25 cellular contexts compared by ENCODE assay signal in the genomic region with DNA sequence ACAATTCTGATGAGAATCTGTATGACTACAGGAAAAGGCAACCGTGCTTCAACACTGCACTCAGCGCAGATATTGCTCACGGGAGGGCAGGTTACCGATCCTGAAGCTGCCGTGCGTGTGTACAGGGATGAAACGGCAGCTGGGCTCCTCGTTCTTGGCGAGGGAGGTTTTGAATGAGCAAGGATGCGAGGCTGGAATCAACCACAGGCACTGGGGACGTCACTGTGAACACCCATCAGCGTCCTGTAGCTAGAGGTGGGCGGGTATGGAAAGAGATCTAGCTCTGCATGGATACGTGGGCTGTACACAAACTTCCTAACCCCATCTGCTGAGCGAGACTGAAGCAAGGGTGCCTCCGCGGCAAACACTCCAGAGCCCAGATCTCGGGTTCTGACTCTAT.
A peak's percentile ranks its signal among the peaks of the same experiment; 100 is the strongest.
DNase-seq lines count a peak whose midpoint lies in the region; ATAC-seq, FAIRE-seq and TF ChIP-seq lines count a peak whose summit lies in the region.
"Had no signal": no experiment of that assay in that cellular context is flagged by ENCODE, and none has a peak within 500 bp of the region (broad histone marks: within the 10 kb centered on the region; RNA-seq: fewer than 3 reads in every experiment).

No MANE protein-coding gene starts in this region.

- DNase-seq in right lobe of liver (peak in 2 of 3 donors; percentile 2 to 23), HepG2 (ENCODE audit: low spot score) (no peak), islet precursor cell (peak; percentile 32), posterior vena cava (ENCODE audit: low spot score) (peak; percentile 76), Kasumi-1 (lab: John Stamatoyannopoulos, UW) (no peak)
- DNase-seq in activated T-cell treated with anti-CD3 and anti-CD28 coated beads, Interleukin-2, amount 50 U/mL, for 24 hours: no peak
- DNase-seq: activated CD4-positive, alpha-beta T cell treated with anti-CD3 and anti-CD28 coated beads for 4 hours; activated CD8-positive, alpha-beta memory T cell treated with anti-CD3 and anti-CD28 coated beads for 24 hours; activated naive CD4-positive, alpha-beta T cell treated with anti-CD3 and anti-CD28 coated beads, Interleukin-2, amount 50 U/mL, for 16 hours; activated T-cell treated with anti-CD3 and anti-CD28 coated beads, Interleukin-2, amount 50 U/mL, for 72 hours; COR-L47; DMS79; naive thymus-derived CD4-positive, alpha-beta T cell; NCI-H1092 treated with DMSO at 0.1 percent for 48 hours; NCI-H2081; NCI-H345; NCI-H774 had no signal

- in situ Hi-C loops in HepG2 (cut with HindIII; ENCODE audit: extremely low pct_ligation_motif_present, low pct_unique_long_range_greater_than_20kb): no loop called here

- H3K27me3 ChIP-seq in right lobe of liver (no peaks in the 10 kb centered on the region), HepG2 (ENCODE audit: control insufficient read depth in 1 of 2, insufficient read depth in 2 of 2, low read length in 2 of 2) (peaks cover 3 to 71% of the 10 kb centered on the region in 2 experiments; a peak in 4 of 5 replicates)
- H3K27me3 ChIP-seq: pancreas, upper lobe of left lung had no signal

- no TSS peak for BruUV-seq in HepG2 (replicated peaks; lab: Mats Ljungman, UMichigan)

- H3K4me2 ChIP-seq in HepG2 (ENCODE audit: low read depth, low read length): no peak overlapping the region

- intact Hi-C loops in right lobe of liver (cut with DNase I) (no loop called here), HepG2 (cut with micrococcal nuclease; ENCODE audit: unreplicated experiment) (no loop called here), posterior vena cava (cut with DNase I) (no loop called here)

- no peaks in the 10 kb centered on the region for H3K79me2 ChIP-seq in HepG2 (ENCODE audit: insufficient read depth, low read length)

- no peak overlapping the region for H3K4me3 ChIP-seq in right lobe of liver
- H3K4me3 ChIP-seq in HepG2 (replicated peaks in 1 of 3; ENCODE audit: insufficient read depth in 1 of 3, low read depth in 2 of 3, low read length in 3 of 3): no peak overlapping the region
- H3K4me3 ChIP-seq: pancreas, upper lobe of left lung had no signal

- TF ChIP-seq EP300 in HepG2 (IDR thresholded peaks at IDR 0.05; ENCODE audit: low read depth in 2 of 2, low read length in 2 of 2) (no peak), HepG2 (CRISPR knock-in tag; IDR thresholded peaks at IDR 0.05; ENCODE audit: borderline replicate concordance) (no peak)

- POLR2A ChIA-PET in HepG2 (lab: Yijun Ruan, JAX): no interaction called here

- H3K27ac ChIP-seq in right lobe of liver (no peak overlapping the region), HepG2 (ENCODE audit: extremely low read length, insufficient read depth, low read length) (no peak overlapping the region)
- H3K27ac ChIP-seq: pancreas, RWPE1, upper lobe of left lung had no signal

- ATAC-seq in right lobe of liver: no peak
- no peak for ATAC-seq in HepG2
- ATAC-seq in GM18868 (IDR thresholded peaks at IDR 0.05; ENCODE audit: unreplicated experiment): no peak
- ATAC-seq in HG02970 (IDR thresholded peaks at IDR 0.05; ENCODE audit: low FRiP score, unreplicated experiment): no peak
- ATAC-seq: activated T-cell treated with anti-CD3 and anti-CD28 coated beads, Interleukin-2, amount 50 U/mL, for 72 hours; left colon; naive thymus-derived CD4-positive, alpha-beta T cell; pancreas had no signal

- H3K4me3 Mint-ChIP-seq in activated T-cell treated with anti-CD3 and anti-CD28 coated beads, Interleukin-2, amount 50 U/mL, for 24 hours: no peak overlapping the region
- H3K4me3 Mint-ChIP-seq: activated T-cell treated with anti-CD3 and anti-CD28 coated beads, Interleukin-2, amount 50 U/mL, for 72 hours; dendritic cell treated with granulocyte-macrophage colony-stimulating factor and Interleukin-4, amounts not matched to agents 40 ng/mL and 50 ng/mL, for 4 days; naive thymus-derived CD4-positive, alpha-beta T cell; T-helper 2 cell treated with Interferon-gamma antibody and Interleukin-4, amounts not matched to agents 5 μg/mL and 100 μg/mL, for 36 hours had no signal

- TF ChIP-seq RAD21 in HepG2 (CRISPR knock-in tag; IDR thresholded peaks at IDR 0.05): no peak

- H4K20me1 ChIP-seq in HepG2 (ENCODE audit: insufficient read depth, low read length): no peaks in the 10 kb centered on the region

- WGBS in right lobe of liver (ENCODE audit: insufficient coverage, low coverage, low lambda C conversion rate, missing lambda C conversion rate): 65% methylated on average over 12 of the region's 18 CpGs
- WGBS in HepG2 (ENCODE audit: low lambda C conversion rate): 17% methylated on average over 15 of the region's 18 CpGs

- H3K9me3 Mint-ChIP-seq in activated T-cell treated with anti-CD3 and anti-CD28 coated beads, Interleukin-2, amount 50 U/mL, for 24 hours: no peaks in the 10 kb centered on the region
- H3K9me3 Mint-ChIP-seq: activated T-cell treated with anti-CD3 and anti-CD28 coated beads, Interleukin-2, amount 50 U/mL, for 72 hours; dendritic cell treated with granulocyte-macrophage colony-stimulating factor and Interleukin-4, amounts not matched to agents 40 ng/mL and 50 ng/mL, for 4 days; T-helper 2 cell treated with Interferon-gamma antibody and Interleukin-4, amounts not matched to agents 5 μg/mL and 100 μg/mL, for 36 hours had no signal

- no peak for FAIRE-seq in HepG2 (lab: Jason Lieb, UNC)
- FAIRE-seq: pancreas had no signal

- H3K27me3 Mint-ChIP-seq in activated T-cell treated with anti-CD3 and anti-CD28 coated beads, Interleukin-2, amount 50 U/mL, for 24 hours: peaks cover 18% of the 10 kb centered on the region

- no peak overlapping the region for H3K9ac ChIP-seq in HepG2 (ENCODE audit: insufficient read depth, low read depth, low read length)

- no peaks in the 10 kb centered on the region for H3K36me3 ChIP-seq in right lobe of liver
- H3K36me3 ChIP-seq in HepG2 (replicated peaks in 1 of 2; ENCODE audit: control insufficient read depth in 1 of 2, insufficient read depth in 2 of 2, low read length in 2 of 2): no peaks in the 10 kb centered on the region
- H3K36me3 ChIP-seq: pancreas, upper lobe of left lung had no signal

- no peak for TF ChIP-seq POLR2A in right lobe of liver (IDR thresholded peaks at IDR 0.05)
- TF ChIP-seq POLR2A in HepG2 (IDR thresholded peaks at IDR 0.05; ENCODE audit: insufficient read depth in 1 of 2, low read depth in 2 of 2, low read length in 2 of 2): no peak

- H3K9me3 ChIP-seq in right lobe of liver (no peaks in the 10 kb centered on the region), HepG2 (ENCODE audit: low read length) (no peaks in the 10 kb centered on the region)
- H3K9me3 ChIP-seq: pancreas, upper lobe of left lung had no signal

- H3K4me1 ChIP-seq in right lobe of liver (no peaks in the 10 kb centered on the region), HepG2 (ENCODE audit: insufficient read depth, low read length) (no peaks in the 10 kb centered on the region)
- H3K4me1 ChIP-seq: pancreas had no signal

- H3K36me3 Mint-ChIP-seq in activated T-cell treated with anti-CD3 and anti-CD28 coated beads, Interleukin-2, amount 50 U/mL, for 24 hours (ENCODE audit: low read depth): no peaks in the 10 kb centered on the region
- H3K36me3 Mint-ChIP-seq: naive thymus-derived CD4-positive, alpha-beta T cell had no signal

- no peak overlapping the region for H3K27ac Mint-ChIP-seq in activated T-cell treated with anti-CD3 and anti-CD28 coated beads, Interleukin-2, amount 50 U/mL, for 24 hours
- H3K27ac Mint-ChIP-seq: activated T-cell treated with anti-CD3 and anti-CD28 coated beads, Interleukin-2, amount 50 U/mL, for 72 hours; dendritic cell treated with granulocyte-macrophage colony-stimulating factor and Interleukin-4, amounts not matched to agents 40 ng/mL and 50 ng/mL, for 4 days; naive thymus-derived CD4-positive, alpha-beta T cell; T-helper 2 cell treated with Interferon-gamma antibody and Interleukin-4, amounts not matched to agents 5 μg/mL and 100 μg/mL, for 36 hours had no signal

- CTCF ChIA-PET in HepG2 (lab: Yijun Ruan, JAX; ENCODE audit: low intra/inter-chr PET ratio, low total read pairs): no interaction called here

- no peak for TF ChIP-seq CTCF in right lobe of liver (IDR thresholded peaks at IDR 0.05)
- TF ChIP-seq CTCF in HepG2 (CRISPR knock-in tag; IDR thresholded peaks at IDR 0.05): no peak

- H2AFZ ChIP-seq in HepG2 (ENCODE audit: low read length): no peak overlapping the region

- no peaks in the 10 kb centered on the region for H3K4me1 Mint-ChIP-seq in activated T-cell treated with anti-CD3 and anti-CD28 coated beads, Interleukin-2, amount 50 U/mL, for 24 hours (ENCODE audit: low read depth)

TF ChIP-seq in HepG2, 621 proteins besides CTCF, POLR2A, EP300 and RAD21:
- TF ChIP-seq ZNF430 (CRISPR knock-in tag; IDR thresholded peaks at IDR 0.05) (no peak), ATF1 (CRISPR knock-in tag; IDR thresholded peaks at IDR 0.05) (no peak), ZNF563 (CRISPR knock-in tag; IDR thresholded peaks at IDR 0.05) (no peak), IKZF4 (CRISPR knock-in tag; IDR thresholded peaks at IDR 0.05; ENCODE audit: borderline replicate concordance, low read depth, not compliant biosample characterization) (no peak), PRDM15 (CRISPR knock-in tag; IDR thresholded peaks at IDR 0.05) (no peak), FOXP1 (IDR thresholded peaks at IDR 0.05) (no peak), FOXP1 (CRISPR knock-in tag; IDR thresholded peaks at IDR 0.05) (no peak), MBNL3 (CRISPR knock-in tag; conservative IDR thresholded peaks at IDR 0.05) (no peak)

Comparison
In these comparisons a context has a peak if more than half of its experiments do, and no peak if none do; other contexts are left out.
1. DNase-seq: peak in right lobe of liver (2 of 3), islet precursor cell (single experiment) and posterior vena cava (single experiment); none in HepG2 (single experiment), Kasumi-1 (0 of 2) and activated T-cell treated with anti-CD3 and anti-CD28 coated beads, Interleukin-2, amount 50 U/mL, for 24 hours (single experiment).